In the genomic region with DNA sequence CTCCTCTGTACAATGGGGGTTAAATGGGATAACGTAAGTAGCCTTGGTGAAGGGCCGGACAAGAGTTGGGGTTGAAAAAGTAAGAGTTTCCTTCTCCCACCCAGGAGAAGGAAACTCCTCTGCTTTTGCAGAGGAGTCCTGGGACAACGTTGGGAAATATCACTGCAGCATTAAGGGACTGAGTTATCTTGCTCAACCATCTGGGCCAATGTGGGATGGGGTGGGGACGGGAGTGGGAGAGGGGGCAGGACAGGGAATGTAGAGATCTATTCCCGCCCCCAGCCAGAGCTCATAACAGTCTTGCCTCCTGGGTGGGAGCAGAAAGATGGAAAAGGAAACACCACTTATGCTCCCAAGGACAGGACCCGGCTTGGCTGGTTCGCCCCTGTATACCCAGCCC, we compare ENCODE assay signal across 30 cellular contexts.
"Had no signal": no experiment of that assay in that cellular context is flagged by ENCODE, and none has a peak within 500 bp of the region (broad histone marks: within the 10 kb centered on the region; RNA-seq: fewer than 3 reads in every experiment).

No MANE protein-coding gene starts in this region.

- H3K27ac ChIP-seq: left lung, neural progenitor cell, neutrophil, ovary, right atrium auricular region, right lobe of liver, stomach, testis, thyroid gland, transverse colon, upper lobe of left lung, vagina had no signal

- H3K4me3 Mint-ChIP-seq: mesothelial cell of epicardium; naive B cell; natural killer cell; nephron progenitor cell; neural progenitor cell; stimulated activated memory B cell treated with anti-CD40 and anti-IgM and Interleukin-4, amounts not matched to agents 10 μg/mL and 1 μg/mL and 100 μg/mL, for 72 hours had no signal

- H3K4me3 ChIP-seq: left lung, lung, neural progenitor cell, ovary, right atrium auricular region, right lobe of liver, smooth muscle cell, stomach, testis, thyroid gland, transverse colon, upper lobe of left lung, vagina had no signal

- H3K27ac Mint-ChIP-seq: mesothelial cell of epicardium; natural killer cell; nephron progenitor cell; neural progenitor cell; progenitor cell of endocrine pancreas; stimulated activated memory B cell treated with anti-CD40 and anti-IgM and Interleukin-4, amounts not matched to agents 10 μg/mL and 1 μg/mL and 100 μg/mL, for 72 hours had no signal

- H3K9ac ChIP-seq: neural progenitor cell had no signal

- DNase-seq: hippocampal formation; kidney glomerular epithelial cell; left colon; left lung; mesendoderm; naive B cell; natural killer cell; occipital lobe; ovary; right lobe of liver; stimulated activated CD4-positive, alpha-beta T cell treated with anti-CD3 and anti-CD28 coated beads, Interleukin-1b, Interleukin-23, amount 100 ng/mL, for 48 hours; stimulated activated CD4-positive, alpha-beta T cell treated with anti-CD3 and anti-CD28 coated beads, Interleukin-2, amount 100 ng/mL, for 48 hours; stimulated activated CD4-positive, alpha-beta T cell treated with anti-CD3 and anti-CD28 coated beads, Interleukin-4, amount 100 ng/mL, for 4 hours; stimulated activated CD8-positive, alpha-beta memory T cell treated with anti-CD3 and anti-CD28 coated beads, Interleukin-4, amount 100 ng/mL, for 48 hours; stimulated activated naive CD8-positive, alpha-beta T cell treated with anti-CD3 and anti-CD28 coated beads, Interleukin-15, Interleukin-2, amounts not matched to agents 100 U/mL and 50 U/mL, for 24 hours; stomach; testis; thyroid gland; transverse colon; upper lobe of left lung had no signal

- H3K27me3 ChIP-seq: neural progenitor cell, ovary, right atrium auricular region, right lobe of liver, testis, thyroid gland, upper lobe of left lung, vagina had no signal

- H3K9me3 Mint-ChIP-seq: mesothelial cell of epicardium, naive B cell, natural killer cell, nephron progenitor cell, neural progenitor cell had no signal

- H3K36me3 ChIP-seq: left lung, neural progenitor cell, neutrophil, ovary, right atrium auricular region, right lobe of liver, stomach, thyroid gland, transverse colon, upper lobe of left lung, vagina had no signal

- H3K4me2 ChIP-seq: neural progenitor cell, smooth muscle cell had no signal

- H3K4me1 ChIP-seq: left lung, neural progenitor cell, right atrium auricular region, right lobe of liver, stomach, testis, thyroid gland, transverse colon, upper lobe of left lung, vagina had no signal

- H3K36me3 Mint-ChIP-seq: mesothelial cell of epicardium; naive B cell; natural killer cell; neural progenitor cell; stimulated activated memory B cell treated with anti-CD40 and anti-IgM and Interleukin-4, amounts not matched to agents 10 μg/mL and 1 μg/mL and 100 μg/mL, for 72 hours had no signal

- H3K9me3 ChIP-seq: left lung, neutrophil, ovary, right atrium auricular region, right lobe of liver, testis, thyroid gland, transverse colon, upper lobe of left lung, vagina had no signal

- H3K4me1 Mint-ChIP-seq: mesothelial cell of epicardium, natural killer cell had no signal
